ENCODE assay signal across 24 cellular contexts in the genomic region with DNA sequence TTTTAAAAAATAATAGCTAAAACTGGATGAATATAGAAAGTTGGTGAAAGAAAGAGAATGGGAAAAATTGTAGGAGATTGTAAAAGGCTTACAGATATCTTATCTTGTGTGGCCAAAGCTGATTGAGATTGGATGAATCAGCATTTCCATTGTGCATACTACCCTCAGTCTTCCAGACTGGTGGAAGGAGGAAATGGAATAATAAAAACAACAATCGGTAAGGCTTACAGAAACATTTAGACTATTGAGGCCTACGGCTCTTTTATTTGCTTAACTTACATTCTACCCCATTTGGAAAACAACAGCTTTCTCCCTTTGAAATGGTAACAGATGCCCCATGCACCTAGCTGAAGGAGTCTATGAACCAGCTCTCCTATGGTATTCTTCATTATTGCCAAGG.
A peak's percentile ranks its signal among the peaks of the same experiment; 100 is the strongest.
DNase-seq lines count a peak whose midpoint lies in the region; ATAC-seq and TF ChIP-seq lines count a peak whose summit lies in the region.
"Had no signal": no experiment of that assay in that cellular context is flagged by ENCODE, and none has a peak within 500 bp of the region (broad histone marks: within the 10 kb centered on the region; RNA-seq: fewer than 3 reads in every experiment).

No MANE protein-coding gene starts in this region.

- H3K4me3 Mint-ChIP-seq in Calu3 (ENCODE audit: low read depth, unreplicated experiment), result no peak overlapping the region
- H3K4me3 Mint-ChIP-seq: activated naive CD4-positive, alpha-beta T cell treated with anti-CD3 and anti-CD28 coated beads, Interleukin-2, amount 50 U/mL, for 24 hours; CD14-positive monocyte; HFFc6 had no signal

- intact Hi-C loops in Calu3 (cut with micrococcal nuclease; ENCODE audit: unreplicated experiment), result loop anchor here (5.0 kb wide), 1 partner anchor 140 kb away; the partner anchor contains the start of gene KCNMB4
- intact Hi-C loops in left ventricle myocardium superior (cut with micrococcal nuclease), result no loop called here

- no peaks in the 10 kb centered on the region for H3K27me3 Mint-ChIP-seq in Calu3 (ENCODE audit: unreplicated experiment)
- H3K27me3 Mint-ChIP-seq: progenitor cell of endocrine pancreas had no signal

- H3K9me3 Mint-ChIP-seq in Calu3 (ENCODE audit: low read depth, unreplicated experiment), result peaks cover 4% of the 10 kb centered on the region
- H3K9me3 Mint-ChIP-seq: activated naive CD4-positive, alpha-beta T cell treated with anti-CD3 and anti-CD28 coated beads, Interleukin-2, amount 50 U/mL, for 24 hours; HFFc6 had no signal

- H3K4me3 ChIP-seq in cardiac fibroblast (replicated peaks in 1 of 2; ENCODE audit: low read depth in 2 of 2, low read length in 2 of 2), result no peak overlapping the region
- H3K4me3 ChIP-seq: body of pancreas, Peyer's patch had no signal

- CTCF ChIA-PET in Calu3 (lab: Charles Lee), result interaction anchor here (0.6 kb wide), 1 partner anchor 121 kb away, joined by 3 read pairs; no protein-coding TSS in a partner anchor

- peak overlapping the region; percentile 60 for H3K27ac Mint-ChIP-seq in Calu3 (ENCODE audit: unreplicated experiment)
- H3K27ac Mint-ChIP-seq: activated naive CD4-positive, alpha-beta T cell treated with anti-CD3 and anti-CD28 coated beads, Interleukin-2, amount 50 U/mL, for 24 hours; CD14-positive monocyte; HFFc6; progenitor cell of endocrine pancreas had no signal

- peaks cover 17% of the 10 kb centered on the region for H3K4me1 Mint-ChIP-seq in Calu3 (ENCODE audit: low read depth, unreplicated experiment)
- H3K4me1 Mint-ChIP-seq: activated naive CD4-positive, alpha-beta T cell treated with anti-CD3 and anti-CD28 coated beads, Interleukin-2, amount 50 U/mL, for 24 hours; CD14-positive monocyte had no signal

- BruUV-seq in Calu3 (replicated peaks; lab: Mats Ljungman, UMichigan), result no TSS peak

- ATAC-seq in left ventricle myocardium superior, result no peak
- ATAC-seq: activated CD4-positive, CD25-positive, alpha-beta regulatory T cell treated with anti-CD3 and anti-CD28 coated beads, Interleukin-2, amount 50 U/mL, for 24 hours; body of pancreas; foreskin keratinocyte; left lobe of liver had no signal

- no peak for DNase-seq in Calu3
- DNase-seq in M059J (ENCODE audit: low read depth), result peak; percentile 15
- peak; percentile 32 to 51 for DNase-seq in cardiac fibroblast (ENCODE audit: low read depth in 2 of 2)
- peak; percentile 30 for DNase-seq in iPS-NIHi7 (ENCODE audit: extremely low spot score)
- no peak for DNase-seq in left ventricle myocardium superior
- no peak for DNase-seq in C1 segment of cervical spinal cord (lab: John Stamatoyannopoulos, UW)
- no peak for DNase-seq in RPMI8226
- DNase-seq in activated CD4-positive, alpha-beta T cell treated with anti-CD3 and anti-CD28 coated beads, Interleukin-2, amount 50 U/mL, for 1 hour, result no peak
- DNase-seq: ACHN; body of pancreas; cortex of kidney; foreskin keratinocyte; HFFc6; hippocampal formation; NCI-H1436; NCI-H2171 treated with DMSO at 0.1 percent for 48 hours; Peyer's patch; SK-N-SH; stimulated activated CD4-positive, alpha-beta T cell treated with anti-CD3 and anti-CD28 coated beads, Interleukin-4, amount 100 ng/mL, for 4 hours had no signal

- TF ChIP-seq CTCF in Calu3 (IDR thresholded peaks at IDR 0.05; ENCODE audit: unreplicated experiment) (no peak), cardiac fibroblast (IDR thresholded peaks at IDR 0.05; ENCODE audit: low read depth, low read length) (no peak)

- H3K36me3 Mint-ChIP-seq in Calu3 (ENCODE audit: insufficient read depth, unreplicated experiment), result peaks cover 6% of the 10 kb centered on the region
- H3K36me3 Mint-ChIP-seq: CD14-positive monocyte had no signal

Comparison
In these comparisons a context has a peak if more than half of its experiments do, and no peak if none do; other contexts are left out.
1. DNase-seq: peak in M059J (single experiment), cardiac fibroblast (2 of 2) and iPS-NIHi7 (single experiment); none in Calu3 (single experiment), left ventricle myocardium superior (single experiment), C1 segment of cervical spinal cord (0 of 14), RPMI8226 (single experiment) and activated CD4-positive, alpha-beta T cell treated with anti-CD3 and anti-CD28 coated beads, Interleukin-2, amount 50 U/mL, for 1 hour (single experiment).